In the genomic region with DNA sequence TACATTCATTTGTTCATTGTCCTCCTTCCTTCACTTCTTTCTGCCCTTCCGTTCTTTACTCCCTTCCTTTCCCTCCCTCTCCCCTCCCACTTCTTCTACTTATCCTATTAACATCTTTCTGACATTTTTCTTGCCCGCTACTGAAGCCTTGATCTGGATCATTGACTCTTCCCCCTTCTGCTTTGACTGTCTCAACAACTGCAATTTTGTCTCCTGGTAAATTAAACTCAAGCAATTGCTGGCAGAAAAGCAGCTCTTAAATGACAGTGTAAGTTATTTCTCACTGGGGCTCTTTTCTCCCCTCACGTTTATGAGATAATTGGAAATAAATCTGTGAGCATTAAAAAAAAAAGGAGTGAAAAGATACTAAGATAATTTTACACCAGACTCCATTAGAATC, we compare ENCODE assay signal across 27 cellular contexts.
"Had no signal": no experiment of that assay in that cellular context is flagged by ENCODE, and none has a peak within 500 bp of the region (broad histone marks: within the 10 kb centered on the region; RNA-seq: fewer than 3 reads in every experiment).

No MANE protein-coding gene starts in this region.

- H3K4me1 ChIP-seq: adrenal gland, ascending aorta, breast epithelium, esophagus muscularis mucosa, tibial artery had no signal

- H3K27ac ChIP-seq: adrenal gland, ascending aorta, breast epithelium, dorsolateral prefrontal cortex, esophagus muscularis mucosa, gastrocnemius medialis, neutrophil, ovary, tibial artery had no signal

- H3K27me3 Mint-ChIP-seq: central memory CD8-positive, alpha-beta T cell; effector memory CD8-positive, alpha-beta T cell; memory B cell had no signal

- H3K27ac Mint-ChIP-seq: activated naive CD8-positive, alpha-beta T cell; activated T-helper 2 cell treated with anti-CD3 and anti-CD28 coated beads, Interferon-gamma antibody, Interleukin-2, Interleukin-4, amounts not matched to agents 10 μg/mL and 5 μg/mL and 100 μg/mL, durations not matched to agents 14 hours and 24 hours and 36 hours; effector memory CD8-positive, alpha-beta T cell; memory B cell; naive thymus-derived CD4-positive, alpha-beta T cell; T-helper 1 cell treated with Interleukin-12 subunit alpha and Interleukin-12 subunit beta and Interleukin-4 antibody, amounts not matched to agents 30 μg/mL and 1 μg/mL, for 36 hours had no signal

- H3K4me3 Mint-ChIP-seq: activated naive CD8-positive, alpha-beta T cell; activated T-cell treated with anti-CD3 and anti-CD28 coated beads, Interleukin-2, amount 50 U/mL, for 4 hours; central memory CD8-positive, alpha-beta T cell; effector memory CD8-positive, alpha-beta T cell; memory B cell; naive thymus-derived CD4-positive, alpha-beta T cell; stimulated activated naive CD8-positive, alpha-beta T cell treated with anti-CD3 and anti-CD28 coated beads, Interleukin-15, amount 100 ng/mL, for 72 hours; T-helper 1 cell treated with Interleukin-12 subunit alpha and Interleukin-12 subunit beta and Interleukin-4 antibody, amounts not matched to agents 30 μg/mL and 1 μg/mL, for 36 hours had no signal

- H3K36me3 Mint-ChIP-seq: activated naive CD8-positive, alpha-beta T cell; memory B cell; naive thymus-derived CD4-positive, alpha-beta T cell had no signal

- H3K36me3 ChIP-seq: adrenal gland, ascending aorta, breast epithelium, esophagus muscularis mucosa, gastrocnemius medialis, neutrophil, ovary, tibial artery had no signal

- H3K27me3 ChIP-seq: adrenal gland, ascending aorta, breast epithelium, esophagus muscularis mucosa, gastrocnemius medialis, neutrophil, ovary, tibial artery had no signal

- H3K9me3 ChIP-seq: adrenal gland, ascending aorta, breast epithelium, esophagus muscularis mucosa, gastrocnemius medialis, neutrophil, ovary, tibial artery had no signal

- H3K9me3 Mint-ChIP-seq: activated T-cell treated with anti-CD3 and anti-CD28 coated beads, Interleukin-2, amount 50 U/mL, for 4 hours; activated T-helper 2 cell treated with anti-CD3 and anti-CD28 coated beads, Interferon-gamma antibody, Interleukin-2, Interleukin-4, amounts not matched to agents 10 μg/mL and 5 μg/mL and 100 μg/mL, durations not matched to agents 14 hours and 24 hours and 36 hours; effector memory CD8-positive, alpha-beta T cell; memory B cell; stimulated activated naive CD8-positive, alpha-beta T cell treated with anti-CD3 and anti-CD28 coated beads, Interleukin-15, amount 100 ng/mL, for 72 hours; T-helper 1 cell treated with Interleukin-12 subunit alpha and Interleukin-12 subunit beta and Interleukin-4 antibody, amounts not matched to agents 30 μg/mL and 1 μg/mL, for 36 hours had no signal

- H3K4me1 Mint-ChIP-seq: central memory CD8-positive, alpha-beta T cell; memory B cell; naive thymus-derived CD4-positive, alpha-beta T cell; stimulated activated naive CD8-positive, alpha-beta T cell treated with anti-CD3 and anti-CD28 coated beads, Interleukin-15, amount 100 ng/mL, for 72 hours had no signal

- H3K4me3 ChIP-seq: adrenal gland, ascending aorta, breast epithelium, dorsolateral prefrontal cortex, esophagus muscularis mucosa, gastrocnemius medialis, ovary, tibial artery had no signal

- DNase-seq: activated CD4-positive, alpha-beta T cell treated with anti-CD3 and anti-CD28 coated beads for 4 hours; activated CD4-positive, alpha-beta T cell treated with anti-CD3 and anti-CD28 coated beads, Interleukin-2, amount 50 U/mL, for 48 hours; activated CD4-positive, CD25-positive, alpha-beta regulatory T cell; activated CD8-positive, alpha-beta memory T cell treated with anti-CD3 and anti-CD28 coated beads, Interleukin-2, amount 50 U/mL, for 48 hours; activated naive CD4-positive, alpha-beta T cell; activated T-cell treated with anti-CD3 and anti-CD28 coated beads, Interleukin-2, amount 50 U/mL, for 4 hours; adrenal gland; dorsolateral prefrontal cortex; effector memory CD8-positive, alpha-beta T cell; gastrocnemius medialis; hippocampal formation; left ventricle myocardium superior; naive thymus-derived CD4-positive, alpha-beta T cell; ovary; right cardiac atrium; stimulated activated CD4-positive, alpha-beta T cell treated with anti-CD3 and anti-CD28 coated beads, Interleukin-1b, Interleukin-23, amount 100 ng/mL, for 48 hours; stimulated activated naive CD8-positive, alpha-beta T cell treated with anti-CD3 and anti-CD28 coated beads, Interleukin-15, amount 100 ng/mL, for 72 hours; tibial artery had no signal

- ATAC-seq: activated T-cell treated with anti-CD3 and anti-CD28 coated beads, Interleukin-2, amount 50 U/mL, for 4 hours; effector memory CD8-positive, alpha-beta T cell; gastrocnemius medialis; left ventricle myocardium superior; naive thymus-derived CD4-positive, alpha-beta T cell; right cardiac atrium; stimulated activated naive CD8-positive, alpha-beta T cell treated with anti-CD3 and anti-CD28 coated beads, Interleukin-15, amount 100 ng/mL, for 72 hours had no signal
